ENCODE assay signal across 21 cellular contexts in genomic region chr3:50294492-50295403, GRCh38. TPM values are rescaled to one million over a fixed set of nuclear protein-coding genes. Genes with fewer than 3 reads are reported as not detected.
A peak's percentile ranks its signal among the peaks of the same experiment; 100 is the strongest.
DNase-seq lines count a peak whose midpoint lies in the region; ATAC-seq, FAIRE-seq and TF ChIP-seq lines count a peak whose summit lies in the region.
"Had no signal": no experiment of that assay in that cellular context is flagged by ENCODE, and none has a peak within 500 bp of the region (broad histone marks: within the 10 kb centered on the region; RNA-seq: fewer than 3 reads in every experiment).

No MANE protein-coding gene starts in this region.

- no peaks in the 10 kb centered on the region for H3K27me3 Mint-ChIP-seq in T-helper 2 cell treated with Interferon-gamma antibody and Interleukin-4, amounts not matched to agents 5 μg/mL and 100 μg/mL, for 36 hours (ENCODE audit: low read depth)
- peaks cover 6% of the 10 kb centered on the region for H3K27me3 Mint-ChIP-seq in neural crest cell (ENCODE audit: low read depth)
- H3K27me3 Mint-ChIP-seq: CD8-positive, alpha-beta memory T cell had no signal

- peaks cover 20% of the 10 kb centered on the region for H3K79me2 ChIP-seq in HepG2 (ENCODE audit: insufficient read depth, low read length)

- intact Hi-C loops in HepG2 (cut with micrococcal nuclease; ENCODE audit: unreplicated experiment) = no loop called here
- intact Hi-C loops in right lobe of liver (cut with DNase I) = no loop called here

- TF ChIP-seq POLR2A in HepG2 (IDR thresholded peaks at IDR 0.05; ENCODE audit: insufficient read depth in 1 of 2, low read depth in 2 of 2, low read length in 2 of 2) (no peak), right lobe of liver (IDR thresholded peaks at IDR 0.05) (no peak), gastroesophageal sphincter (IDR thresholded peaks at IDR 0.05) (no peak)

- H3K4me1 ChIP-seq in HepG2 (ENCODE audit: insufficient read depth, low read length) (peaks cover 46% of the 10 kb centered on the region), right lobe of liver (peaks cover 0 to 21% (median 6%) of the 10 kb centered on the region in 4 donors), gastroesophageal sphincter (peaks cover 0 to 49% (median 21%) of the 10 kb centered on the region in 3 donors)

- H3K4me3 ChIP-seq in HepG2 (replicated peaks in 1 of 3; ENCODE audit: insufficient read depth in 1 of 3, low read depth in 2 of 3, low read length in 3 of 3) = no peak overlapping the region
- H3K4me3 ChIP-seq in right lobe of liver = no peak overlapping the region
- H3K4me3 ChIP-seq in gastroesophageal sphincter = no peak overlapping the region
- H3K4me3 ChIP-seq: GM23338 had no signal

- TF ChIP-seq RAD21 in HepG2 (CRISPR knock-in tag; IDR thresholded peaks at IDR 0.05) = no peak

- TF ChIP-seq CTCF in HepG2 (CRISPR knock-in tag; IDR thresholded peaks at IDR 0.05) = no peak
- TF ChIP-seq CTCF in right lobe of liver (IDR thresholded peaks at IDR 0.05) = no peak
- no peak for TF ChIP-seq CTCF in neural crest cell (conservative IDR thresholded peaks at IDR 0.05)
- no peak for TF ChIP-seq CTCF in gastroesophageal sphincter (IDR thresholded peaks at IDR 0.05)

- H4K20me1 ChIP-seq in HepG2 (ENCODE audit: insufficient read depth, low read length) = no peaks in the 10 kb centered on the region

- H3K36me3 ChIP-seq in HepG2 (replicated peaks in 1 of 2; ENCODE audit: control insufficient read depth in 1 of 2, insufficient read depth in 2 of 2, low read length in 2 of 2) (peaks cover 7 to 10% of the 10 kb centered on the region in 2 experiments; a peak in 3 of 5 replicates), right lobe of liver (peaks cover 0 to 5% (median 2%) of the 10 kb centered on the region in 4 donors), gastroesophageal sphincter (peaks cover 0 to 21% of the 10 kb centered on the region in 2 donors)

- no peak overlapping the region for H3K4me2 ChIP-seq in HepG2 (ENCODE audit: low read depth, low read length)
- H3K4me2 ChIP-seq: GM23338 had no signal

- CTCF ChIA-PET in HepG2 (lab: Yijun Ruan, JAX; ENCODE audit: low intra/inter-chr PET ratio, low total read pairs) = no interaction called here

- peak overlapping the region; percentile 15 for H3K27ac Mint-ChIP-seq in T-helper 2 cell treated with Interferon-gamma antibody and Interleukin-4, amounts not matched to agents 5 μg/mL and 100 μg/mL, for 36 hours
- H3K27ac Mint-ChIP-seq in neural crest cell (ENCODE audit: unreplicated experiment) = no peak overlapping the region
- H3K27ac Mint-ChIP-seq: GM23338 had no signal

- POLR2A ChIA-PET in HepG2 (lab: Yijun Ruan, JAX) = interaction anchor here (1.2 to 3.4 kb wide), 2 partner anchors 31 to 34 kb away, joined by 4 to 25 read pairs; no protein-coding TSS in a partner anchor

- H3K4me1 Mint-ChIP-seq in T-helper 2 cell treated with Interferon-gamma antibody and Interleukin-4, amounts not matched to agents 5 μg/mL and 100 μg/mL, for 36 hours (ENCODE audit: low read depth) = peaks cover 25% of the 10 kb centered on the region
- peaks cover 28% of the 10 kb centered on the region for H3K4me1 Mint-ChIP-seq in neural crest cell

- peaks cover 6% of the 10 kb centered on the region for H3K36me3 Mint-ChIP-seq in T-helper 2 cell treated with Interferon-gamma antibody and Interleukin-4, amounts not matched to agents 5 μg/mL and 100 μg/mL, for 36 hours (ENCODE audit: low read depth)
- no peaks in the 10 kb centered on the region for H3K36me3 Mint-ChIP-seq in neural crest cell (ENCODE audit: low read depth)

- FAIRE-seq in HepG2 (lab: Jason Lieb, UNC) = no peak
- FAIRE-seq: D721Med had no signal

- H3K27ac ChIP-seq in HepG2 (ENCODE audit: extremely low read length, insufficient read depth, low read length) (no peak overlapping the region), right lobe of liver (no peak overlapping the region), gastroesophageal sphincter (no peak overlapping the region)

- BruUV-seq in HepG2 (replicated peaks; lab: Mats Ljungman, UMichigan) = no TSS peak

- in situ Hi-C loops in HepG2 (cut with HindIII; ENCODE audit: extremely low pct_ligation_motif_present, low pct_unique_long_range_greater_than_20kb) = no loop called here

- H3K9ac ChIP-seq in HepG2 (ENCODE audit: insufficient read depth, low read depth, low read length) = no peak overlapping the region

- WGBS in HepG2 (ENCODE audit: low lambda C conversion rate) = 92% methylated on average over 8 of the region's 22 CpGs
- 84% methylated on average over 8 of the region's 22 CpGs for WGBS in right lobe of liver (ENCODE audit: insufficient coverage, low coverage, low lambda C conversion rate, missing lambda C conversion rate)
- no CpG with 5 or more reads among the region's 22 CpGs for WGBS in gastroesophageal sphincter (ENCODE audit: low coverage in 1 of 2), 2 donors

- no peak for ATAC-seq in HepG2
- no peak for ATAC-seq in right lobe of liver
- ATAC-seq in gastroesophageal sphincter = no peak
- ATAC-seq: GM23338 had no signal

- no peak for TF ChIP-seq EP300 in HepG2 (IDR thresholded peaks at IDR 0.05; ENCODE audit: low read depth in 2 of 2, low read length in 2 of 2)
- no peak for TF ChIP-seq EP300 in HepG2 (CRISPR knock-in tag; IDR thresholded peaks at IDR 0.05; ENCODE audit: borderline replicate concordance)
- no peak for TF ChIP-seq EP300 in gastroesophageal sphincter (IDR thresholded peaks at IDR 0.05)

- H2AFZ ChIP-seq in HepG2 (ENCODE audit: low read length) = no peak overlapping the region
- H2AFZ ChIP-seq: GM23338 had no signal

- H3K9me3 ChIP-seq in HepG2 (ENCODE audit: low read length) (no peaks in the 10 kb centered on the region), right lobe of liver (no peaks in the 10 kb centered on the region), gastroesophageal sphincter (no peaks in the 10 kb centered on the region)

- no peak for DNase-seq in T-helper 2 cell treated with Interferon-gamma antibody and Interleukin-4, amounts not matched to agents 5 μg/mL and 100 μg/mL, for 36 hours (ENCODE audit: low spot score)
- DNase-seq in T-helper 2 cell (no peak), HepG2 (ENCODE audit: low spot score) (no peak), right lobe of liver (no peak), neural crest cell (ENCODE audit: low read depth, low spot score) (no peak), 8988T (no peak)
- no peak for DNase-seq in stimulated activated CD4-positive, alpha-beta T cell treated with anti-CD3 and anti-CD28 coated beads, Interleukin-4, amount 100 ng/mL, for 1 hour
- DNase-seq: CD8-positive, alpha-beta memory T cell; DMS79; NCI-H1048; NCI-H1436 treated with DMSO at 0.1 percent for 48 hours; NCI-H2029 treated with DMSO at 0.1 percent for 48 hours; NCI-H2171 treated with DMSO at 0.1 percent for 48 hours; NCI-H446 treated with DMSO at 0.1 percent for 48 hours; NCI-H774; RPMI8226 had no signal

- H3K4me3 Mint-ChIP-seq in T-helper 2 cell treated with Interferon-gamma antibody and Interleukin-4, amounts not matched to agents 5 μg/mL and 100 μg/mL, for 36 hours = no peak overlapping the region
- peak overlapping the region; percentile 49 for H3K4me3 Mint-ChIP-seq in neural crest cell
- H3K4me3 Mint-ChIP-seq: GM23338 had no signal

- no peaks in the 10 kb centered on the region for H3K9me3 Mint-ChIP-seq in T-helper 2 cell treated with Interferon-gamma antibody and Interleukin-4, amounts not matched to agents 5 μg/mL and 100 μg/mL, for 36 hours
- no peaks in the 10 kb centered on the region for H3K9me3 Mint-ChIP-seq in neural crest cell
- H3K9me3 Mint-ChIP-seq: CD8-positive, alpha-beta memory T cell; GM23338 had no signal

- no peaks in the 10 kb centered on the region; a peak in 1 of 5 replicates for H3K27me3 ChIP-seq in HepG2 (ENCODE audit: control insufficient read depth in 1 of 2, insufficient read depth in 2 of 2, low read length in 2 of 2)
- H3K27me3 ChIP-seq in right lobe of liver = no peaks in the 10 kb centered on the region
- H3K27me3 ChIP-seq in gastroesophageal sphincter = no peaks in the 10 kb centered on the region

RNA-seq across cellular contexts. Expression of gene IFRD2, which starts 2.5 kb away (rescaled TPM):
- total RNA-seq in HepG2 (2016; rRNA removed; fragmentation: Illumina TruSeq; extraction: Trizol) = 81.4 and 96.1 TPM in 2 replicates
- total RNA-seq in HepG2 (2016; cell fraction: cytosol; rRNA removed; fragmentation: Illumina TruSeq; extraction: Trizol; ENCODE audit: low read depth) = 66.4 and 85.9 TPM in 2 replicates
- total RNA-seq in HepG2 (2016; cell fraction: insoluble cytoplasmic fraction; rRNA removed; fragmentation: Illumina TruSeq; extraction: Trizol) = 79.0 and 101 TPM in 2 replicates
- total RNA-seq in HepG2 (2016; cell fraction: membrane; rRNA removed; fragmentation: Illumina TruSeq; extraction: Trizol) = 126 and 147 TPM in 2 replicates
- 83.9 and 92.3 TPM in 2 replicates for total RNA-seq in HepG2 (2016; cell fraction: nucleus; rRNA removed; fragmentation: Illumina TruSeq; extraction: Trizol)
- polyA plus RNA-seq in HepG2 (2011; rRNA removed) = 32.8 and 43.1 TPM in 2 replicates
- polyA plus RNA-seq in HepG2 (2011; cell fraction: cytosol; rRNA removed) = 29.8 and 39.8 TPM in 2 replicates
- polyA plus RNA-seq in HepG2 (2011; cell fraction: nucleus; rRNA removed) = 174 and 179 TPM in 2 replicates
- 38.5 and 48.9 TPM in 2 replicates for polyA plus RNA-seq in HepG2 (2012)
- polyA plus RNA-seq in HepG2 (2016; cell fraction: cytosol; fragmentation: Illumina TruSeq; extraction: Trizol; ENCODE audit: low read depth) = 54.5 and 72.4 TPM in 2 replicates
- polyA plus RNA-seq in HepG2 (2016; cell fraction: insoluble cytoplasmic fraction; fragmentation: Illumina TruSeq; extraction: Trizol; ENCODE audit: low read depth) = 62.4 and 77.5 TPM in 2 replicates
- 89.6 and 91.5 TPM in 2 replicates for polyA plus RNA-seq in HepG2 (2016; cell fraction: membrane; fragmentation: Illumina TruSeq; extraction: Trizol; ENCODE audit: low read depth)
- 124 and 130 TPM in 2 replicates for polyA plus RNA-seq in HepG2 (2016; cell fraction: nucleus; fragmentation: Illumina TruSeq; extraction: Trizol; ENCODE audit: insufficient read depth, low read depth)
- polyA minus RNA-seq in HepG2 (2011; rRNA and poly(A)+ RNA removed; ENCODE audit: low replicate concordance) = 61.7 and 107 TPM in 2 replicates
- 15.9 and 21.4 TPM in 2 replicates for polyA minus RNA-seq in HepG2 (2011; cell fraction: cytosol; rRNA and poly(A)+ RNA removed)
- 46.6 and 52.5 TPM in 2 replicates for polyA minus RNA-seq in HepG2 (2011; cell fraction: nucleus; rRNA and poly(A)+ RNA removed)
- total RNA-seq in right lobe of liver = 10 to 100 TPM; 40.8 to 71.0 (median 56.3) TPM
- total RNA-seq in neural crest cell = 69.2 and 77.1 TPM in 2 replicates
- total RNA-seq in gastroesophageal sphincter = 10 to 100 TPM; 37.3 to 85.4 (median 64.9) TPM

RNA-seq across cellular contexts. Expression of gene HYAL3, which starts 4.5 kb away (rescaled TPM):
- total RNA-seq in HepG2 (2016; rRNA removed; fragmentation: Illumina TruSeq; extraction: Trizol) = 5.5 and 5.9 TPM in 2 replicates
- 3.1 and 4.0 TPM in 2 replicates for total RNA-seq in HepG2 (2016; cell fraction: cytosol; rRNA removed; fragmentation: Illumina TruSeq; extraction: Trizol; ENCODE audit: low read depth)
- 4.8 and 6.5 TPM in 2 replicates for total RNA-seq in HepG2 (2016; cell fraction: insoluble cytoplasmic fraction; rRNA removed; fragmentation: Illumina TruSeq; extraction: Trizol)
- 4.7 and 5.3 TPM in 2 replicates for total RNA-seq in HepG2 (2016; cell fraction: membrane; rRNA removed; fragmentation: Illumina TruSeq; extraction: Trizol)
- total RNA-seq in HepG2 (2016; cell fraction: nucleus; rRNA removed; fragmentation: Illumina TruSeq; extraction: Trizol) = 4.6 and 5.5 TPM in 2 replicates
- 10.4 and 12.9 TPM in 2 replicates for polyA plus RNA-seq in HepG2 (2011; rRNA removed)
- 10.7 and 17.4 TPM in 2 replicates for polyA plus RNA-seq in HepG2 (2011; cell fraction: cytosol; rRNA removed)
- 24.5 and 24.6 TPM in 2 replicates for polyA plus RNA-seq in HepG2 (2011; cell fraction: nucleus; rRNA removed)
- 2.2 and 2.5 TPM in 2 replicates for polyA plus RNA-seq in HepG2 (2012)
- polyA plus RNA-seq in HepG2 (2016; cell fraction: cytosol; fragmentation: Illumina TruSeq; extraction: Trizol; ENCODE audit: low read depth) = 2.8 and 4.1 TPM in 2 replicates
- polyA plus RNA-seq in HepG2 (2016; cell fraction: insoluble cytoplasmic fraction; fragmentation: Illumina TruSeq; extraction: Trizol; ENCODE audit: low read depth) = 6.1 and 9.3 TPM in 2 replicates
- polyA plus RNA-seq in HepG2 (2016; cell fraction: membrane; fragmentation: Illumina TruSeq; extraction: Trizol; ENCODE audit: low read depth) = 6.6 and 7.3 TPM in 2 replicates
- polyA plus RNA-seq in HepG2 (2016; cell fraction: nucleus; fragmentation: Illumina TruSeq; extraction: Trizol; ENCODE audit: insufficient read depth, low read depth) = 9.7 and 11.4 TPM in 2 replicates
- polyA minus RNA-seq in HepG2 (2011; rRNA and poly(A)+ RNA removed; ENCODE audit: low replicate concordance) = 24.0 and 60.6 TPM in 2 replicates
- polyA minus RNA-seq in HepG2 (2011; cell fraction: cytosol; rRNA and poly(A)+ RNA removed) = 5.2 and 5.5 TPM in 2 replicates
- 5.8 and 7.0 TPM in 2 replicates for polyA minus RNA-seq in HepG2 (2011; cell fraction: nucleus; rRNA and poly(A)+ RNA removed)
- total RNA-seq in right lobe of liver = 1 to 10 TPM; 1.8 to 7.5 (median 3.1) TPM
- total RNA-seq in neural crest cell = 2.9 and 4.4 TPM in 2 replicates
- total RNA-seq in gastroesophageal sphincter = 1 to 10 TPM; 2.4 to 8.8 (median 4.0) TPM

RNA-seq across cellular contexts. Expression of gene NAA80, which starts 4.5 kb away (rescaled TPM):
- total RNA-seq in HepG2 (2016; rRNA removed; fragmentation: Illumina TruSeq; extraction: Trizol) (1.5 and 3.4 TPM in 2 replicates), right lobe of liver (1 to 10 TPM; 2.5 to 6.2 (median 3.5) TPM), neural crest cell (9.7 and 10.7 TPM in 2 replicates), gastroesophageal sphincter (10 to 100 TPM in 1 of 4 donors, 1 to 10 TPM in 3; 4.2 to 12.3 (median 7.9) TPM)
- total RNA-seq in HepG2 (2016; cell fraction: cytosol; rRNA removed; fragmentation: Illumina TruSeq; extraction: Trizol; ENCODE audit: low read depth) = 1.2 and 1.4 TPM in 2 replicates
- total RNA-seq in HepG2 (2016; cell fraction: insoluble cytoplasmic fraction; rRNA removed; fragmentation: Illumina TruSeq; extraction: Trizol) = 1.9 and 4.5 TPM in 2 replicates
- 1.7 and 3.0 TPM in 2 replicates for total RNA-seq in HepG2 (2016; cell fraction: membrane; rRNA removed; fragmentation: Illumina TruSeq; extraction: Trizol)
- total RNA-seq in HepG2 (2016; cell fraction: nucleus; rRNA removed; fragmentation: Illumina TruSeq; extraction: Trizol) = 6.5 and 6.8 TPM in 2 replicates
- 8.7 and 13.1 TPM in 2 replicates for polyA plus RNA-seq in HepG2 (2011; rRNA removed)
- polyA plus RNA-seq in HepG2 (2011; cell fraction: cytosol; rRNA removed) = 3.4 and 5.0 TPM in 2 replicates
- polyA plus RNA-seq in HepG2 (2011; cell fraction: nucleus; rRNA removed) = 46.7 and 51.7 TPM in 2 replicates
- 5.2 and 6.1 TPM in 2 replicates for polyA plus RNA-seq in HepG2 (2012)
- 2.4 and 3.7 TPM in 2 replicates for polyA plus RNA-seq in HepG2 (2016; cell fraction: cytosol; fragmentation: Illumina TruSeq; extraction: Trizol; ENCODE audit: low read depth)
- 4.3 and 5.4 TPM in 2 replicates for polyA plus RNA-seq in HepG2 (2016; cell fraction: insoluble cytoplasmic fraction; fragmentation: Illumina TruSeq; extraction: Trizol; ENCODE audit: low read depth)
- polyA plus RNA-seq in HepG2 (2016; cell fraction: membrane; fragmentation: Illumina TruSeq; extraction: Trizol; ENCODE audit: low read depth) = 5.1 and 5.3 TPM in 2 replicates
- 23.1 and 24.6 TPM in 2 replicates for polyA plus RNA-seq in HepG2 (2016; cell fraction: nucleus; fragmentation: Illumina TruSeq; extraction: Trizol; ENCODE audit: insufficient read depth, low read depth)
- 20.9 and 56.7 TPM in 2 replicates for polyA minus RNA-seq in HepG2 (2011; rRNA and poly(A)+ RNA removed; ENCODE audit: low replicate concordance)
- polyA minus RNA-seq in HepG2 (2011; cell fraction: cytosol; rRNA and poly(A)+ RNA removed) = 2.0 and 2.9 TPM in 2 replicates
- polyA minus RNA-seq in HepG2 (2011; cell fraction: nucleus; rRNA and poly(A)+ RNA removed) = 15.7 and 16.0 TPM in 2 replicates

RNA-seq across cellular contexts. Expression of gene HYAL1, which starts 8.6 kb away (rescaled TPM):
- total RNA-seq in HepG2 (2016; rRNA removed; fragmentation: Illumina TruSeq; extraction: Trizol) = 50.5 and 76.5 TPM in 2 replicates
- total RNA-seq in HepG2 (2016; cell fraction: cytosol; rRNA removed; fragmentation: Illumina TruSeq; extraction: Trizol; ENCODE audit: low read depth) = 15.2 and 15.4 TPM in 2 replicates
- 49.7 and 78.4 TPM in 2 replicates for total RNA-seq in HepG2 (2016; cell fraction: insoluble cytoplasmic fraction; rRNA removed; fragmentation: Illumina TruSeq; extraction: Trizol)
- total RNA-seq in HepG2 (2016; cell fraction: membrane; rRNA removed; fragmentation: Illumina TruSeq; extraction: Trizol) = 36.1 and 38.7 TPM in 2 replicates
- total RNA-seq in HepG2 (2016; cell fraction: nucleus; rRNA removed; fragmentation: Illumina TruSeq; extraction: Trizol) = 65.9 and 70.6 TPM in 2 replicates
- polyA plus RNA-seq in HepG2 (2011; rRNA removed) = 193 and 218 TPM in 2 replicates
- 153 and 171 TPM in 2 replicates for polyA plus RNA-seq in HepG2 (2011; cell fraction: cytosol; rRNA removed)
- polyA plus RNA-seq in HepG2 (2011; cell fraction: nucleus; rRNA removed) = 132 and 137 TPM in 2 replicates
- 82.6 and 84.8 TPM in 2 replicates for polyA plus RNA-seq in HepG2 (2012)
- 15.0 TPM in 2 replicates for polyA plus RNA-seq in HepG2 (2016; cell fraction: cytosol; fragmentation: Illumina TruSeq; extraction: Trizol; ENCODE audit: low read depth)
- 57.3 and 58.6 TPM in 2 replicates for polyA plus RNA-seq in HepG2 (2016; cell fraction: insoluble cytoplasmic fraction; fragmentation: Illumina TruSeq; extraction: Trizol; ENCODE audit: low read depth)
- 31.8 and 34.0 TPM in 2 replicates for polyA plus RNA-seq in HepG2 (2016; cell fraction: membrane; fragmentation: Illumina TruSeq; extraction: Trizol; ENCODE audit: low read depth)
- 111 and 117 TPM in 2 replicates for polyA plus RNA-seq in HepG2 (2016; cell fraction: nucleus; fragmentation: Illumina TruSeq; extraction: Trizol; ENCODE audit: insufficient read depth, low read depth)
- 71.5 and 300 TPM in 2 replicates for polyA minus RNA-seq in HepG2 (2011; rRNA and poly(A)+ RNA removed; ENCODE audit: low replicate concordance)
- 89.0 and 90.5 TPM in 2 replicates for polyA minus RNA-seq in HepG2 (2011; cell fraction: cytosol; rRNA and poly(A)+ RNA removed)
- polyA minus RNA-seq in HepG2 (2011; cell fraction: nucleus; rRNA and poly(A)+ RNA removed) = 34.9 and 47.4 TPM in 2 replicates
- total RNA-seq in right lobe of liver = 100 to 1,000 TPM in 4 of 6 experiments, 10 to 100 TPM in 2; 90.6 to 157 (median 136) TPM
- total RNA-seq in neural crest cell = 2.0 and 2.5 TPM in 2 replicates
- total RNA-seq in gastroesophageal sphincter = 10 to 100 TPM in 2 of 4 donors, 1 to 10 TPM in 2; 4.8 to 12.3 (median 7.9) TPM

RNA-seq across cellular contexts. Expression of gene LSMEM2, which starts 15.9 kb away (rescaled TPM):
- 0.07 TPM in 1 of 2 replicates, not detected in the other for total RNA-seq in HepG2 (2016; rRNA removed; fragmentation: Illumina TruSeq; extraction: Trizol)
- not detected in 2 replicates for total RNA-seq in HepG2 (2016; cell fraction: cytosol; rRNA removed; fragmentation: Illumina TruSeq; extraction: Trizol; ENCODE audit: low read depth)
- total RNA-seq in HepG2 (2016; cell fraction: insoluble cytoplasmic fraction; rRNA removed; fragmentation: Illumina TruSeq; extraction: Trizol) = 0.06 TPM in 1 of 2 replicates, not detected in the other
- not detected in 2 replicates for total RNA-seq in HepG2 (2016; cell fraction: membrane; rRNA removed; fragmentation: Illumina TruSeq; extraction: Trizol)
- 0.25 TPM in 1 of 2 replicates, not detected in the other for total RNA-seq in HepG2 (2016; cell fraction: nucleus; rRNA removed; fragmentation: Illumina TruSeq; extraction: Trizol)
- 0.41 and 0.44 TPM in 2 replicates for polyA plus RNA-seq in HepG2 (2011; rRNA removed)
- 0.08 and 0.15 TPM in 2 replicates for polyA plus RNA-seq in HepG2 (2011; cell fraction: cytosol; rRNA removed)
- polyA plus RNA-seq in HepG2 (2011; cell fraction: nucleus; rRNA removed) = 1.3 and 2.1 TPM in 2 replicates
- 0.17 and 0.37 TPM in 2 replicates for polyA plus RNA-seq in HepG2 (2012)
- polyA plus RNA-seq in HepG2 (2016; cell fraction: cytosol; fragmentation: Illumina TruSeq; extraction: Trizol; ENCODE audit: low read depth) = not detected in 2 replicates
- polyA plus RNA-seq in HepG2 (2016; cell fraction: insoluble cytoplasmic fraction; fragmentation: Illumina TruSeq; extraction: Trizol; ENCODE audit: low read depth) = not detected in 2 replicates
- polyA plus RNA-seq in HepG2 (2016; cell fraction: membrane; fragmentation: Illumina TruSeq; extraction: Trizol; ENCODE audit: low read depth) = not detected in 2 replicates
- 0.42 TPM in 1 of 2 replicates, not detected in the other for polyA plus RNA-seq in HepG2 (2016; cell fraction: nucleus; fragmentation: Illumina TruSeq; extraction: Trizol; ENCODE audit: insufficient read depth, low read depth)
- 0.09 and 0.34 TPM in 2 replicates for polyA minus RNA-seq in HepG2 (2011; rRNA and poly(A)+ RNA removed; ENCODE audit: low replicate concordance)
- polyA minus RNA-seq in HepG2 (2011; cell fraction: cytosol; rRNA and poly(A)+ RNA removed) = not detected in 2 replicates
- 0.90 TPM in 1 of 2 replicates, not detected in the other for polyA minus RNA-seq in HepG2 (2011; cell fraction: nucleus; rRNA and poly(A)+ RNA removed)
- not detected for total RNA-seq in right lobe of liver
- not detected in 2 replicates for total RNA-seq in neural crest cell
- not detected for total RNA-seq in gastroesophageal sphincter
- total RNA-seq: CD8-positive, alpha-beta memory T cell; MCF 10A had no signal
- polyA plus RNA-seq: BJ; CD8-positive, alpha-beta memory T cell had no signal
